8 cellular contexts compared by ENCODE assay signal in genomic region chr4:152014280-152014679, GRCh38.
A peak's percentile ranks its signal among the peaks of the same experiment; 100 is the strongest.
DNase-seq lines count a peak whose midpoint lies in the region; ATAC-seq and TF ChIP-seq lines count a peak whose summit lies in the region.

No MANE protein-coding gene starts in this region.

- H2AK5ac ChIP-seq in neuronal stem cell (ENCODE audit: low read depth, low read length), result no peak overlapping the region

- H3K4me3 ChIP-seq in OCI-LY7 (ENCODE audit: low read depth, low read length, poor library complexity, severe bottlenecking) (no peak overlapping the region), neuronal stem cell (ENCODE audit: low read length in 2 of 2) (no peak overlapping the region)

- no peak overlapping the region for H3K14ac ChIP-seq in neuronal stem cell (ENCODE audit: low read length)

- H3K4me1 Mint-ChIP-seq in activated CD4-positive, alpha-beta memory T cell treated with anti-CD3 and anti-CD28 coated beads for 36 hours (ENCODE audit: low read depth), result peaks cover 41% of the 10 kb centered on the region

- H3K9me3 Mint-ChIP-seq in activated CD4-positive, alpha-beta memory T cell treated with anti-CD3 and anti-CD28 coated beads for 36 hours, result peaks cover 3% of the 10 kb centered on the region

- peak; percentile 87 for ATAC-seq in GM19372 (IDR thresholded peaks at IDR 0.05; ENCODE audit: low read depth, unreplicated experiment)
- peak; percentile 90 for ATAC-seq in HG03108 (IDR thresholded peaks at IDR 0.05; ENCODE audit: unreplicated experiment)

- H3K27ac Mint-ChIP-seq in activated CD4-positive, alpha-beta memory T cell treated with anti-CD3 and anti-CD28 coated beads for 36 hours, result no peak overlapping the region

- no peak for TF ChIP-seq CTCF in OCI-LY7 (conservative IDR thresholded peaks at IDR 0.05; ENCODE audit: low read length)

- intact Hi-C loops in activated CD4-positive, alpha-beta memory T cell treated with anti-CD3 and anti-CD28 coated beads for 36 hours (cut with micrococcal nuclease), result loop anchor here (2.0 kb wide), 1 partner anchor 81 kb away; no protein-coding TSS in a partner anchor
- intact Hi-C loops in OCI-LY7 (cut with micrococcal nuclease; ENCODE audit: unreplicated experiment), result no loop called here

- no TSS peak for BruUV-seq in OCI-LY7 (replicated peaks; lab: Mats Ljungman, UMichigan)

- H3K27me3 Mint-ChIP-seq in activated CD4-positive, alpha-beta memory T cell treated with anti-CD3 and anti-CD28 coated beads for 36 hours, result no peaks in the 10 kb centered on the region

- no peak overlapping the region for H4K91ac ChIP-seq in neuronal stem cell (ENCODE audit: low read depth, low read length, poor library complexity)

- H3K27ac ChIP-seq in OCI-LY7 (ENCODE audit: low read depth, low read length, poor library complexity, severe bottlenecking), result no peak overlapping the region
- no peak overlapping the region for H3K27ac ChIP-seq in neuronal stem cell (replicated peaks; ENCODE audit: low read length)

- WGBS in neuronal stem cell (ENCODE audit: extremely low coverage in 2 of 2, insufficient read length in 2 of 2, insufficient replicate concordance in 1 of 2), 2 donors, result no CpG with 5 or more reads among the region's 3 CpGs

- H3K18ac ChIP-seq in neuronal stem cell (ENCODE audit: low read length), result no peak overlapping the region

- H3K79me1 ChIP-seq in neuronal stem cell (ENCODE audit: low read depth, low read length), result no peaks in the 10 kb centered on the region

- no peaks in the 10 kb centered on the region for H3K9me2 ChIP-seq in OCI-LY7 (ENCODE audit: insufficient read depth, low read length)

- no peak overlapping the region for H3K4me2 ChIP-seq in OCI-LY7 (ENCODE audit: low read length)
- no peak overlapping the region for H3K4me2 ChIP-seq in neuronal stem cell (ENCODE audit: insufficient read depth, low read length, poor library complexity, severe bottlenecking)

- no peaks in the 10 kb centered on the region for H4K20me1 ChIP-seq in OCI-LY7 (ENCODE audit: insufficient read depth, low read length)

- no peak overlapping the region for H4K8ac ChIP-seq in neuronal stem cell (ENCODE audit: low read depth, low read length)

- no peak overlapping the region for H3K4me3 Mint-ChIP-seq in activated CD4-positive, alpha-beta memory T cell treated with anti-CD3 and anti-CD28 coated beads for 36 hours

- no peaks in the 10 kb centered on the region for H3K36me3 Mint-ChIP-seq in activated CD4-positive, alpha-beta memory T cell treated with anti-CD3 and anti-CD28 coated beads for 36 hours

- no peaks in the 10 kb centered on the region for H3K27me3 ChIP-seq in neuronal stem cell (ENCODE audit: control insufficient read depth in 3 of 3, insufficient read depth in 3 of 3, low read depth in 1 of 3, low read length in 3 of 3)

- H2BK12ac ChIP-seq in neuronal stem cell (ENCODE audit: low read length), result no peak overlapping the region

- H3K9me3 ChIP-seq in OCI-LY7 (ENCODE audit: low read length), result no peaks in the 10 kb centered on the region
- no peaks in the 10 kb centered on the region for H3K9me3 ChIP-seq in neuronal stem cell (replicated peaks in 1 of 2; ENCODE audit: control insufficient read depth in 2 of 2, insufficient read depth in 1 of 2, low read depth in 1 of 2, low read length in 2 of 2)

- H2BK5ac ChIP-seq in neuronal stem cell (ENCODE audit: low read length), result no peak overlapping the region

- POLR2A ChIA-PET in activated CD4-positive, alpha-beta memory T cell treated with anti-CD3 and anti-CD28 coated beads for 36 hours (lab: Charles Lee), result no interaction called here
- POLR2A ChIA-PET in OCI-LY7 (lab: Charles Lee), result no interaction called here

- no peak overlapping the region for H2BK15ac ChIP-seq in neuronal stem cell (ENCODE audit: low read length)

- no peak overlapping the region for H2BK120ac ChIP-seq in neuronal stem cell (ENCODE audit: low read depth, low read length)

- no peak overlapping the region for H3K4ac ChIP-seq in neuronal stem cell (ENCODE audit: low read length)

- H3K9ac ChIP-seq in neuronal stem cell (ENCODE audit: low read depth, low read length, poor library complexity), result no peak overlapping the region

- H3K4me1 ChIP-seq in OCI-LY7 (ENCODE audit: insufficient read depth, low read length, poor library complexity, severe bottlenecking), result no peaks in the 10 kb centered on the region
- H3K4me1 ChIP-seq in neuronal stem cell (ENCODE audit: control insufficient read depth in 2 of 2, insufficient read depth in 1 of 2, low read depth in 1 of 2, low read length in 2 of 2), result peaks cover 0 to 17% of the 10 kb centered on the region in 2 donors

- DNase-seq in activated CD4-positive, alpha-beta memory T cell treated with anti-CD3 and anti-CD28 coated beads for 36 hours, result peak; percentile 72
- DNase-seq in stimulated activated CD4-positive, alpha-beta T cell treated with anti-CD3 and anti-CD28 coated beads, Interleukin-4, amount 100 ng/mL, for 24 hours, result peak; percentile 60
- no peak for DNase-seq in hippocampal formation (lab: John Stamatoyannopoulos, UW)
- DNase-seq in OCI-LY7 (ENCODE audit: low spot score), result no peak
- DNase-seq in neuronal stem cell (ENCODE audit: low spot score), result no peak
- no peak for DNase-seq in NCI-H2196 (lab: John Stamatoyannopoulos, UW; ENCODE audit: unreplicated experiment)

- no peak overlapping the region for H2AFZ ChIP-seq in OCI-LY7 (ENCODE audit: low read length)
- no peak overlapping the region for H2AFZ ChIP-seq in neuronal stem cell (ENCODE audit: low read length)

- H3K79me2 ChIP-seq in OCI-LY7 (ENCODE audit: insufficient read depth, low read depth, low read length), result no peaks in the 10 kb centered on the region

- CTCF ChIA-PET in activated CD4-positive, alpha-beta memory T cell treated with anti-CD3 and anti-CD28 coated beads for 36 hours (lab: Charles Lee), result no interaction called here
- CTCF ChIA-PET in OCI-LY7 (lab: Charles Lee; ENCODE audit: unreplicated experiment), result no interaction called here

- no peak overlapping the region for H3K23ac ChIP-seq in neuronal stem cell (ENCODE audit: low read depth, low read length, poor library complexity)

- no peaks in the 10 kb centered on the region for H3K36me3 ChIP-seq in OCI-LY7 (ENCODE audit: insufficient read depth, low read length)
- H3K36me3 ChIP-seq in neuronal stem cell (replicated peaks in 1 of 2; ENCODE audit: control insufficient read depth in 2 of 2, insufficient read depth in 2 of 2, low read length in 2 of 2), result no peaks in the 10 kb centered on the region

Comparison
In these comparisons a context has a peak if more than half of its experiments do, and no peak if none do; other contexts are left out.
1. DNase-seq: peak in activated CD4-positive, alpha-beta memory T cell treated with anti-CD3 and anti-CD28 coated beads for 36 hours (single experiment) and stimulated activated CD4-positive, alpha-beta T cell treated with anti-CD3 and anti-CD28 coated beads, Interleukin-4, amount 100 ng/mL, for 24 hours (single experiment); none in hippocampal formation (0 of 2), OCI-LY7 (single experiment), neuronal stem cell (single experiment) and NCI-H2196 (single experiment).